ENCODE assay signal across 18 cellular contexts in genomic region chr22:24186892-24187670, GRCh38. TPM values are rescaled to one million over a fixed set of nuclear protein-coding genes. Genes with fewer than 3 reads are reported as not detected.
"Had no signal": no experiment of that assay in that cellular context is flagged by ENCODE, and none has a peak within 500 bp of the region (broad histone marks: within the 10 kb centered on the region; RNA-seq: fewer than 3 reads in every experiment).

No MANE protein-coding gene starts in this region.

- H3K4me3 ChIP-seq: ascending aorta, gastrocnemius medialis, heart left ventricle, skin epidermis had no signal

- H3K36me3 Mint-ChIP-seq: activated CD8-positive, alpha-beta memory T cell treated with anti-CD3 and anti-CD28 coated beads, Interleukin-2, amount 10 ng/mL, durations not matched to agents 7 days and 5 days had no signal

- H3K27me3 Mint-ChIP-seq: activated CD4-positive, alpha-beta memory T cell treated with anti-CD3 and anti-CD28 coated beads, Interleukin-2, amount 10 ng/mL, durations not matched to agents 7 days and 5 days; activated CD8-positive, alpha-beta memory T cell treated with anti-CD3 and anti-CD28 coated beads, Interleukin-2, amount 10 ng/mL, durations not matched to agents 7 days and 5 days; activated T-cell treated with anti-CD3 and anti-CD28 coated beads, Interleukin-2, amount 50 U/mL, for 24 hours; central memory CD8-positive, alpha-beta T cell; naive thymus-derived CD4-positive, alpha-beta T cell; stimulated activated naive CD8-positive, alpha-beta T cell treated with anti-CD3 and anti-CD28 coated beads, Interleukin-15, amount 100 ng/mL, for 72 hours had no signal

- ATAC-seq: activated CD8-positive, alpha-beta memory T cell treated with anti-CD3 and anti-CD28 coated beads, Interleukin-2, amount 10 ng/mL, durations not matched to agents 7 days and 5 days; gastrocnemius medialis; heart left ventricle; left ventricle myocardium superior; naive thymus-derived CD4-positive, alpha-beta T cell; stimulated activated naive CD8-positive, alpha-beta T cell treated with anti-CD3 and anti-CD28 coated beads, Interleukin-15, amount 100 ng/mL, for 72 hours had no signal

- H3K9me3 ChIP-seq: ascending aorta, gastrocnemius medialis, heart left ventricle had no signal

- H3K27ac Mint-ChIP-seq: activated CD4-positive, alpha-beta memory T cell treated with anti-CD3 and anti-CD28 coated beads, Interleukin-2, amount 10 ng/mL, durations not matched to agents 7 days and 5 days; activated CD8-positive, alpha-beta memory T cell treated with anti-CD3 and anti-CD28 coated beads, Interleukin-2, amount 10 ng/mL, durations not matched to agents 7 days and 5 days; activated T-cell treated with anti-CD3 and anti-CD28 coated beads, Interleukin-2, amount 50 U/mL, for 24 hours; activated T-helper 2 cell treated with anti-CD3 and anti-CD28 coated beads, Interferon-gamma antibody, Interleukin-2, Interleukin-4, amounts not matched to agents 10 μg/mL and 5 μg/mL and 100 μg/mL, durations not matched to agents 14 hours and 24 hours and 36 hours; naive thymus-derived CD4-positive, alpha-beta T cell; stimulated activated naive CD8-positive, alpha-beta T cell treated with anti-CD3 and anti-CD28 coated beads, Interleukin-15, amount 100 ng/mL, for 72 hours; T-helper 2 cell treated with Interferon-gamma antibody and Interleukin-4, amounts not matched to agents 5 μg/mL and 100 μg/mL, for 36 hours had no signal

- H3K27ac ChIP-seq: ascending aorta, gastrocnemius medialis, heart left ventricle, skin epidermis had no signal

- H3K27me3 ChIP-seq: ascending aorta, gastrocnemius medialis, heart left ventricle had no signal

- DNase-seq: activated CD4-positive, alpha-beta memory T cell treated with anti-CD3 and anti-CD28 coated beads, Interleukin-2, amount 10 ng/mL, durations not matched to agents 7 days and 5 days; activated CD4-positive, alpha-beta T cell treated with anti-CD3 and anti-CD28 coated beads for 48 hours; activated CD8-positive, alpha-beta memory T cell treated with anti-CD3 and anti-CD28 coated beads, Interleukin-2, amount 10 ng/mL, durations not matched to agents 7 days and 5 days; activated naive CD4-positive, alpha-beta T cell treated with Interleukin-2 at 50 U/mL for 16 hours; activated T-cell treated with anti-CD3 and anti-CD28 coated beads, Interleukin-2, amount 50 U/mL, for 24 hours; cortex of kidney; effector CD4-positive, alpha-beta T cell; gastrocnemius medialis; left ventricle myocardium superior; naive thymus-derived CD4-positive, alpha-beta T cell; stimulated activated CD4-positive, alpha-beta T cell treated with anti-CD3 and anti-CD28 coated beads, Interleukin-2, amount 100 ng/mL, for 48 hours; stimulated activated naive CD8-positive, alpha-beta T cell treated with anti-CD3 and anti-CD28 coated beads, Interleukin-15, amount 100 ng/mL, for 72 hours had no signal

- H3K9me3 Mint-ChIP-seq: activated CD4-positive, alpha-beta memory T cell treated with anti-CD3 and anti-CD28 coated beads, Interleukin-2, amount 10 ng/mL, durations not matched to agents 7 days and 5 days; activated T-cell treated with anti-CD3 and anti-CD28 coated beads, Interleukin-2, amount 50 U/mL, for 24 hours; activated T-helper 2 cell treated with anti-CD3 and anti-CD28 coated beads, Interferon-gamma antibody, Interleukin-2, Interleukin-4, amounts not matched to agents 10 μg/mL and 5 μg/mL and 100 μg/mL, durations not matched to agents 14 hours and 24 hours and 36 hours; central memory CD8-positive, alpha-beta T cell; naive thymus-derived CD4-positive, alpha-beta T cell; stimulated activated naive CD8-positive, alpha-beta T cell treated with anti-CD3 and anti-CD28 coated beads, Interleukin-15, amount 100 ng/mL, for 72 hours; T-helper 2 cell treated with Interferon-gamma antibody and Interleukin-4, amounts not matched to agents 5 μg/mL and 100 μg/mL, for 36 hours had no signal

- H3K4me3 Mint-ChIP-seq: activated CD4-positive, alpha-beta memory T cell treated with anti-CD3 and anti-CD28 coated beads, Interleukin-2, amount 10 ng/mL, durations not matched to agents 7 days and 5 days; activated CD8-positive, alpha-beta memory T cell treated with anti-CD3 and anti-CD28 coated beads, Interleukin-2, amount 10 ng/mL, durations not matched to agents 7 days and 5 days; activated T-cell treated with anti-CD3 and anti-CD28 coated beads, Interleukin-2, amount 50 U/mL, for 24 hours; central memory CD8-positive, alpha-beta T cell; naive thymus-derived CD4-positive, alpha-beta T cell; stimulated activated naive CD8-positive, alpha-beta T cell treated with anti-CD3 and anti-CD28 coated beads, Interleukin-15, amount 100 ng/mL, for 72 hours; T-helper 2 cell treated with Interferon-gamma antibody and Interleukin-4, amounts not matched to agents 5 μg/mL and 100 μg/mL, for 36 hours had no signal

- H3K4me1 Mint-ChIP-seq: activated CD8-positive, alpha-beta memory T cell treated with anti-CD3 and anti-CD28 coated beads, Interleukin-2, amount 10 ng/mL, durations not matched to agents 7 days and 5 days; central memory CD8-positive, alpha-beta T cell had no signal

- H3K36me3 ChIP-seq: gastrocnemius medialis had no signal

RNA-seq across cellular contexts. Expression of gene GGT5, which starts 57.8 kb away (rescaled TPM):
- total RNA-seq: activated CD4-positive, alpha-beta memory T cell treated with anti-CD3 and anti-CD28 coated beads, Interleukin-2, amount 10 ng/mL, durations not matched to agents 7 days and 5 days had no signal
